Comparison of ENCODE assay signal across 22 cellular contexts in genomic region chr11:18780329-18780728, GRCh38. TPM values are rescaled to one million over a fixed set of nuclear protein-coding genes. Genes with fewer than 3 reads are reported as not detected.
DNase-seq lines count a peak whose midpoint lies in the region; ATAC-seq and TF ChIP-seq lines count a peak whose summit lies in the region.
"Had no signal": no experiment of that assay in that cellular context is flagged by ENCODE, and none has a peak within 500 bp of the region (broad histone marks: within the 10 kb centered on the region; RNA-seq: fewer than 3 reads in every experiment).

No MANE protein-coding gene starts in this region.

- TF ChIP-seq CTCF in left ventricle myocardium inferior (IDR thresholded peaks at IDR 0.05; ENCODE audit: borderline replicate concordance) (no peak), endothelial cell (IDR thresholded peaks at IDR 0.05; ENCODE audit: unreplicated experiment) (no peak), mucosa of descending colon (IDR thresholded peaks at IDR 0.05) (no peak), osteoblast (IDR thresholded peaks at IDR 0.05; ENCODE audit: extremely low read depth, low read depth, low read length) (no peak)

- H3K4me1 ChIP-seq in left ventricle myocardium inferior (no peaks in the 10 kb centered on the region), mucosa of descending colon (ENCODE audit: low read depth) (no peaks in the 10 kb centered on the region), osteoblast (ENCODE audit: insufficient read depth, low read length) (no peaks in the 10 kb centered on the region)

- H3K79me2 ChIP-seq in osteoblast (ENCODE audit: insufficient read depth, low read length): no peaks in the 10 kb centered on the region

- H3K27me3 Mint-ChIP-seq in endothelial cell (ENCODE audit: unreplicated experiment): peaks cover 7% of the 10 kb centered on the region
- no peaks in the 10 kb centered on the region for H3K27me3 Mint-ChIP-seq in stimulated activated naive B cell treated with anti-CD40 and anti-IgM and Interleukin-4, amounts not matched to agents 10 μg/mL and 1 μg/mL and 100 μg/mL, for 72 hours

- H3K4me3 Mint-ChIP-seq in endothelial cell (ENCODE audit: unreplicated experiment): no peak overlapping the region
- H3K4me3 Mint-ChIP-seq in stimulated activated naive B cell treated with anti-CD40 and anti-IgM and Interleukin-4, amounts not matched to agents 10 μg/mL and 1 μg/mL and 100 μg/mL, for 72 hours: no peak overlapping the region

- peaks cover 17% of the 10 kb centered on the region for H3K36me3 Mint-ChIP-seq in endothelial cell (ENCODE audit: low read depth, unreplicated experiment)
- H3K36me3 Mint-ChIP-seq in stimulated activated naive B cell treated with anti-CD40 and anti-IgM and Interleukin-4, amounts not matched to agents 10 μg/mL and 1 μg/mL and 100 μg/mL, for 72 hours: no peaks in the 10 kb centered on the region

- H3K4me1 Mint-ChIP-seq in endothelial cell (ENCODE audit: unreplicated experiment): peaks cover 20% of the 10 kb centered on the region
- no peaks in the 10 kb centered on the region for H3K4me1 Mint-ChIP-seq in stimulated activated naive B cell treated with anti-CD40 and anti-IgM and Interleukin-4, amounts not matched to agents 10 μg/mL and 1 μg/mL and 100 μg/mL, for 72 hours

- H3K4me2 ChIP-seq in osteoblast (ENCODE audit: insufficient read depth, low read length): no peak overlapping the region
- H3K4me2 ChIP-seq: KMS-11 had no signal

- intact Hi-C loops in left ventricle myocardium inferior (cut with micrococcal nuclease) (no loop called here), cardiac septum (cut with DNase I) (no loop called here), mucosa of descending colon (cut with DNase I, micrococcal nuclease) (no loop called here)

- peak; percentile 42 for ATAC-seq in mucosa of descending colon
- ATAC-seq in stimulated activated naive B cell treated with anti-CD40 and anti-IgM and Interleukin-4, amounts not matched to agents 10 μg/mL and 1 μg/mL and 100 μg/mL, for 72 hours (replicated peaks): no peak
- ATAC-seq: GM12878 had no signal

- peaks cover 4% of the 10 kb centered on the region for H3K9me3 Mint-ChIP-seq in endothelial cell (ENCODE audit: unreplicated experiment)
- no peaks in the 10 kb centered on the region for H3K9me3 Mint-ChIP-seq in stimulated activated naive B cell treated with anti-CD40 and anti-IgM and Interleukin-4, amounts not matched to agents 10 μg/mL and 1 μg/mL and 100 μg/mL, for 72 hours

- H3K4me3 ChIP-seq in left ventricle myocardium inferior (no peak overlapping the region), mucosa of descending colon (no peak overlapping the region), osteoblast (ENCODE audit: insufficient read depth, low read length) (no peak overlapping the region)
- H3K4me3 ChIP-seq: GM12878 had no signal

- H3K27ac Mint-ChIP-seq in endothelial cell (ENCODE audit: unreplicated experiment): peak overlapping the region; percentile 54
- H3K27ac Mint-ChIP-seq in stimulated activated naive B cell treated with anti-CD40 and anti-IgM and Interleukin-4, amounts not matched to agents 10 μg/mL and 1 μg/mL and 100 μg/mL, for 72 hours: peak overlapping the region; percentile 51

- no peaks in the 10 kb centered on the region for H4K20me1 ChIP-seq in osteoblast (ENCODE audit: insufficient read depth, low read length)

- H3K27me3 ChIP-seq in left ventricle myocardium inferior (ENCODE audit: low read depth): peaks cover 19% of the 10 kb centered on the region
- no peaks in the 10 kb centered on the region for H3K27me3 ChIP-seq in osteoblast (ENCODE audit: insufficient read depth, low read length)

- no peak overlapping the region for H2AFZ ChIP-seq in osteoblast (ENCODE audit: low read length)

- peak overlapping the region; percentile 60 for H3K27ac ChIP-seq in left ventricle myocardium inferior (replicated peaks)
- H3K27ac ChIP-seq in osteoblast (ENCODE audit: low read depth, low read length): no peak overlapping the region
- H3K27ac ChIP-seq: KMS-11 had no signal

- H3K36me3 ChIP-seq in left ventricle myocardium inferior (no peaks in the 10 kb centered on the region), mucosa of descending colon (ENCODE audit: low read depth) (no peaks in the 10 kb centered on the region), osteoblast (ENCODE audit: insufficient read depth, low read length) (no peaks in the 10 kb centered on the region)

- no peak for DNase-seq in left ventricle myocardium inferior
- no peak for DNase-seq in cardiac septum (ENCODE audit: low spot score)
- DNase-seq in endothelial cell (ENCODE audit: low spot score): no peak
- no peak for DNase-seq in mucosa of descending colon
- no peak for DNase-seq in stimulated activated naive B cell treated with anti-CD40 and anti-IgM and Interleukin-4, amounts not matched to agents 10 μg/mL and 1 μg/mL and 100 μg/mL, for 72 hours
- DNase-seq in HUDEP-2 (lab: John Stamatoyannopoulos, UW; ENCODE audit: unreplicated experiment in 76 of 76): no peak
- no peak for DNase-seq in osteoblast (ENCODE audit: insufficient read length, low spot score, missing footprints)
- no peak for DNase-seq in 8988T
- DNase-seq: C1 segment of cervical spinal cord, DMS 273 treated with DMSO at 0.1 percent for 48 hours, GDM1, NCI-H1048, NCI-H1436 treated with DMSO at 0.1 percent for 48 hours, NCI-H2029 treated with DMSO at 0.1 percent for 48 hours, NCI-H2171 treated with DMSO at 0.1 percent for 48 hours, NCI-H510A, NCI-H774 had no signal

- H3K9me3 ChIP-seq in left ventricle myocardium inferior (replicated peaks): no peaks in the 10 kb centered on the region
- no peaks in the 10 kb centered on the region for H3K9me3 ChIP-seq in mucosa of descending colon
- no peaks in the 10 kb centered on the region for H3K9me3 ChIP-seq in osteoblast (ENCODE audit: low read depth, low read length)

RNA-seq across cellular contexts. Expression of gene PTPN5, which starts 11.3 kb away (rescaled TPM):
- total RNA-seq in left ventricle myocardium inferior: 0.47 TPM
- 3.8 TPM for total RNA-seq in cardiac septum
- 16.4 TPM for total RNA-seq in endothelial cell (ENCODE audit: unreplicated experiment)
- total RNA-seq in mucosa of descending colon: under 1 TPM; 0.14 to 0.92 (median 0.17) TPM
- not detected in 2 replicates for total RNA-seq in osteoblast
- total RNA-seq: GM12878, HepG2, MCF 10A had no signal

RNA-seq across cellular contexts. Expression of gene IGSF22, which starts 54.3 kb away (rescaled TPM):
- total RNA-seq in left ventricle myocardium inferior (0.49 TPM), cardiac septum (1.1 TPM), endothelial cell (ENCODE audit: unreplicated experiment) (0.74 TPM), mucosa of descending colon (1 to 10 TPM; 1.1 to 1.5 (median 1.5) TPM), osteoblast (not detected in 2 replicates)
- total RNA-seq: A673, GM12878, HepG2, MCF 10A had no signal
